17 cellular contexts compared by ENCODE assay signal in genomic region chr2:99514357-99514756, GRCh38. TPM values are rescaled to one million over a fixed set of nuclear protein-coding genes. Genes with fewer than 3 reads are reported as not detected.
DNase-seq lines count a peak whose midpoint lies in the region; ATAC-seq and TF ChIP-seq lines count a peak whose summit lies in the region.
"Had no signal": no experiment of that assay in that cellular context is flagged by ENCODE, and none has a peak within 500 bp of the region (broad histone marks: within the 10 kb centered on the region; RNA-seq: fewer than 3 reads in every experiment).

No MANE protein-coding gene starts in this region.

- H3K4me3 ChIP-seq in HL-60 (replicated peaks; ENCODE audit: insufficient read depth, low read length): no peak overlapping the region
- H3K4me3 ChIP-seq in left lung: no peak overlapping the region
- no peak overlapping the region for H3K4me3 ChIP-seq in lung
- no peak overlapping the region for H3K4me3 ChIP-seq in upper lobe of right lung
- no peak overlapping the region for H3K4me3 ChIP-seq in MG63
- no peak overlapping the region for H3K4me3 ChIP-seq in coronary artery
- H3K4me3 ChIP-seq: A549, GM23248 had no signal

- H3K4me1 ChIP-seq in left lung: peaks cover 10 to 11% of the 10 kb centered on the region in 2 donors
- H3K4me1 ChIP-seq in lung (ENCODE audit: control insufficient read depth in 2 of 2, insufficient read depth in 2 of 2, low read length in 2 of 2): peaks cover 0 to 3% of the 10 kb centered on the region in 2 donors
- H3K4me1 ChIP-seq in upper lobe of right lung: peaks cover 6% of the 10 kb centered on the region
- H3K4me1 ChIP-seq: A549 had no signal

- 60 to 72% methylated on average over 4 of the region's 4 CpGs for WGBS in lung, 2 donors

- intact Hi-C loops in left lung (cut with DNase I): no loop called here
- intact Hi-C loops in upper lobe of right lung (cut with DNase I): no loop called here

- H3K9me3 ChIP-seq in left lung (no peaks in the 10 kb centered on the region), lung (ENCODE audit: control insufficient read depth in 2 of 2, insufficient read depth in 1 of 2, low read length in 1 of 2) (no peaks in the 10 kb centered on the region), upper lobe of right lung (no peaks in the 10 kb centered on the region), MG63 (no peaks in the 10 kb centered on the region)
- H3K9me3 ChIP-seq: A549 had no signal

- no peaks in the 10 kb centered on the region for H3K27me3 ChIP-seq in HL-60 (ENCODE audit: insufficient read depth, poor library complexity, severe bottlenecking)
- H3K27me3 ChIP-seq in left lung: no peaks in the 10 kb centered on the region
- H3K27me3 ChIP-seq in lung (ENCODE audit: control insufficient read depth, insufficient read depth): no peaks in the 10 kb centered on the region
- no peaks in the 10 kb centered on the region for H3K27me3 ChIP-seq in upper lobe of right lung
- no peaks in the 10 kb centered on the region for H3K27me3 ChIP-seq in MG63

- DNase-seq in HL-60 (ENCODE audit: low read depth in 1 of 2, low spot score in 1 of 2): no peak
- DNase-seq in left lung: no peak
- DNase-seq in lung (ENCODE audit: low spot score): no peak
- DNase-seq in upper lobe of right lung: no peak
- DNase-seq in MG63: no peak
- DNase-seq in coronary artery (ENCODE audit: low spot score): no peak
- DNase-seq: 8988T; C1 segment of cervical spinal cord; Calu3; CD4-positive, alpha-beta memory T cell; COR-L47; DMS53; DMS79 treated with DMSO at 0.1 percent for 48 hours; H7 had no signal

- ATAC-seq in left lung (peak; percentile 71), lung (ENCODE audit: insufficient read depth, low FRiP score) (peak; percentile 50), upper lobe of right lung (peak; percentile 76), HG03571 (IDR thresholded peaks at IDR 0.05; ENCODE audit: unreplicated experiment) (no peak)
- ATAC-seq: A549 had no signal

- H3K36me3 ChIP-seq in left lung (no peaks in the 10 kb centered on the region), lung (ENCODE audit: control insufficient read depth in 2 of 2, insufficient read depth in 2 of 2, low read length in 2 of 2) (no peaks in the 10 kb centered on the region), upper lobe of right lung (no peaks in the 10 kb centered on the region), MG63 (no peaks in the 10 kb centered on the region)

- peak overlapping the region; percentile 25; the same call in 1 of the 2 replicates for H3K27ac ChIP-seq in HL-60 (replicated peaks)
- peak overlapping the region; percentile 68 to 81 for H3K27ac ChIP-seq in left lung
- peak overlapping the region in 1 of 2 donors; percentile 40 for H3K27ac ChIP-seq in lung (ENCODE audit: low read depth in 1 of 2, low read length in 1 of 2)
- H3K27ac ChIP-seq in upper lobe of right lung: peak overlapping the region; percentile 76
- H3K27ac ChIP-seq in coronary artery: no peak overlapping the region
- H3K27ac ChIP-seq: A549, GM23248 had no signal

- no peak for TF ChIP-seq CTCF in HL-60 (IDR thresholded peaks at IDR 0.05; ENCODE audit: insufficient read depth, low read length)
- TF ChIP-seq CTCF in left lung (IDR thresholded peaks at IDR 0.05): no peak
- TF ChIP-seq CTCF in lung (IDR thresholded peaks at IDR 0.05; ENCODE audit: control extremely low read depth, extremely low read depth): no peak
- no peak for TF ChIP-seq CTCF in upper lobe of right lung (IDR thresholded peaks at IDR 0.05)
- no peak for TF ChIP-seq CTCF in coronary artery (IDR thresholded peaks at IDR 0.05)

RNA-seq across cellular contexts. Expression of gene REV1, which starts 24.5 kb away (rescaled TPM):
- total RNA-seq in left lung (10 to 100 TPM; 43.7 to 51.1 TPM), lung (100 to 1,000 TPM in 1 of 2 donors, 10 to 100 TPM in 1; 45.9 to 165 TPM), upper lobe of right lung (55.3 TPM)
- 10 to 100 TPM; 13.7 to 23.1 TPM for polyA plus RNA-seq in lung
- total RNA-seq in MG63 (2014; rRNA removed; shearing (Covaris generic); ENCODE audit: low replicate concordance): 10.9 and 11.7 TPM in 2 replicates

Comparison
In these comparisons a context has a peak if more than half of its experiments do, and no peak if none do; other contexts are left out.
1. H3K27ac ChIP-seq: peak in HL-60 (single experiment), left lung (2 of 2) and upper lobe of right lung (single experiment); none in coronary artery (0 of 2).